ENCODE assay signal across 8 cellular contexts in the genomic region with DNA sequence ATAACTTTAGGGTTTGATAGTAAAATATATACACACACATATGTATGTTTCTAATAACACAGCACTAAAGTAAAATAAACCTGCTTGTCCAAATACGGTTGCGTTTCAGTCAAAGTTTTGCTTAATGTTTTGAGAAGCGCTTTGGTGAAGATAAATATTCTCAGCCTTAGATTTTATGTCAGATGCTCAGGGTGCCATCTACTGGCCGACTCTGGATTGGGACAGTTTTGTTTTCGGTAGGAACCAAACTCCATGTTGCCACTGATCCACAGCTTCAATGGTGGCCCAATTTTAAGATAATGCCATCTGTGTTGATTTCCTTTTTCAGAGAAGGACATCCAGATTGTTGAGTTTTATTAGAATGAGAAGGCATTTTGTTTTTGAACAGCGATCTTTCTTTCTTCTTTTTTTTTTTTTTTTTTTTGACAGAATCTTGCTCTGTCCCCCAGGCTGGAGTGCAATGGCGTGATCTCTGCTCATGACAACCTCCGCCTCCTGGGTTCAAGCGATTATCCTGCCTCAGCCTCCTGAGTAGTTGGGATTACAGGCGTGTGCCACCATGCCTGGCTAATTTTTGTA. TPM values are rescaled to one million over a fixed set of nuclear protein-coding genes. Genes with fewer than 3 reads are reported as not detected.
DNase-seq lines count a peak whose midpoint lies in the region; ATAC-seq and TF ChIP-seq lines count a peak whose summit lies in the region.

No MANE protein-coding gene starts in this region.

- H3K4me3 ChIP-seq in AG10803 (ENCODE audit: low read length) (no peak overlapping the region), foreskin fibroblast (ENCODE audit: low read depth in 1 of 2, low read length in 2 of 2) (no peak overlapping the region)

- H3K4me1 Mint-ChIP-seq in activated T-cell treated with anti-CD3 and anti-CD28 coated beads, Interleukin-2, amount 50 U/mL, for 24 hours (ENCODE audit: low read depth), result peaks cover 2% of the 10 kb centered on the region

- H3K9me3 Mint-ChIP-seq in activated T-cell treated with anti-CD3 and anti-CD28 coated beads, Interleukin-2, amount 50 U/mL, for 24 hours, result peaks cover 3% of the 10 kb centered on the region

- no peaks in the 10 kb centered on the region for H3K36me3 Mint-ChIP-seq in activated T-cell treated with anti-CD3 and anti-CD28 coated beads, Interleukin-2, amount 50 U/mL, for 24 hours (ENCODE audit: low read depth)

- peaks cover 39% of the 10 kb centered on the region for H3K27me3 Mint-ChIP-seq in activated T-cell treated with anti-CD3 and anti-CD28 coated beads, Interleukin-2, amount 50 U/mL, for 24 hours

- no peak overlapping the region for H3K4me3 Mint-ChIP-seq in activated T-cell treated with anti-CD3 and anti-CD28 coated beads, Interleukin-2, amount 50 U/mL, for 24 hours

- TF ChIP-seq CTCF in AG10803 (conservative IDR thresholded peaks at IDR 0.05; ENCODE audit: low read length) (peak; percentile 94), foreskin fibroblast (IDR thresholded peaks at IDR 0.05; ENCODE audit: low read depth, low read length) (peak; percentile 79), omental fat pad (IDR thresholded peaks at IDR 0.05) (peak in 1 of 3 donors; percentile 10)

- H3K27ac Mint-ChIP-seq in activated T-cell treated with anti-CD3 and anti-CD28 coated beads, Interleukin-2, amount 50 U/mL, for 24 hours, result no peak overlapping the region

- DNase-seq in AG10803 (ENCODE audit: low read depth) (peak; percentile 73), NOMO-1 treated with DMSO at 0.1 percent for 48 hours (lab: John Stamatoyannopoulos, UW; ENCODE audit: unreplicated experiment) (peak; percentile 66), foreskin fibroblast (peak; percentile 50 to 86), omental fat pad (ENCODE audit: low spot score) (peak; percentile 64)
- DNase-seq in activated T-cell treated with anti-CD3 and anti-CD28 coated beads, Interleukin-2, amount 50 U/mL, for 24 hours, result peak; percentile 62

- ATAC-seq in GM18517 (IDR thresholded peaks at IDR 0.05; ENCODE audit: unreplicated experiment), result peak; percentile 79
- ATAC-seq in HG03439 (IDR thresholded peaks at IDR 0.05; ENCODE audit: unreplicated experiment), result peak; percentile 80
- no peak for ATAC-seq in omental fat pad (ENCODE audit: low FRiP score)
- no peak for ATAC-seq in GM21825 (IDR thresholded peaks at IDR 0.05; ENCODE audit: unreplicated experiment)

RNA-seq across cellular contexts. Expression of gene LLPH, which starts 43.1 kb away (rescaled TPM):
- total RNA-seq in omental fat pad, result 10 to 100 TPM in 1 of 4 donors, 1 to 10 TPM in 3; 6.8 to 10.1 (median 7.6) TPM

Comparison
In these comparisons a context has a peak if more than half of its experiments do, and no peak if none do; other contexts are left out.
1. ATAC-seq: peak in GM18517 (single experiment) and HG03439 (single experiment); none in omental fat pad (single experiment) and GM21825 (single experiment).
2. Peak in every context shown above with its lines, with median percentiles within 50 percentile points of each other: DNase-seq.